Comparison of ENCODE assay signal across 9 cellular contexts in genomic region chr22:38490915-38491314, GRCh38. TPM values are rescaled to one million over a fixed set of nuclear protein-coding genes. Genes with fewer than 3 reads are reported as not detected.
DNase-seq lines count a peak whose midpoint lies in the region; FAIRE-seq and TF ChIP-seq lines count a peak whose summit lies in the region.
"Had no signal": no experiment of that assay in that cellular context is flagged by ENCODE, and none has a peak within 500 bp of the region (broad histone marks: within the 10 kb centered on the region; RNA-seq: fewer than 3 reads in every experiment).

No MANE protein-coding gene starts in this region.

- intact Hi-C loops in activated CD4-positive, alpha-beta memory T cell treated with anti-CD3 and anti-CD28 coated beads for 36 hours (cut with micrococcal nuclease) = loop anchor here (2.0 kb wide), 1 partner anchor 16 kb away; the partner anchor contains the start of gene DDX17
- intact Hi-C loops in sigmoid colon (cut with DNase I) = no loop called here

- H3K9ac ChIP-seq in GM23248 = no peak overlapping the region

- H3K27me3 ChIP-seq in GM23248 (replicated peaks; ENCODE audit: insufficient read depth) (no peaks in the 10 kb centered on the region), cardiac muscle cell (no peaks in the 10 kb centered on the region), sigmoid colon (no peaks in the 10 kb centered on the region)

- peak overlapping the region; percentile 35 for H3K27ac ChIP-seq in GM23248
- H3K27ac ChIP-seq in cardiac muscle cell = peak overlapping the region; percentile 59
- H3K27ac ChIP-seq in sigmoid colon = peak overlapping the region; percentile 59 to 78 (median 69)

- no peak for TF ChIP-seq CTCF in cardiac muscle cell (IDR thresholded peaks at IDR 0.05; ENCODE audit: low read depth, low read length)
- no peak for TF ChIP-seq CTCF in sigmoid colon (IDR thresholded peaks at IDR 0.05)

- peaks cover 95% of the 10 kb centered on the region for H3F3A ChIP-seq in GM23248 (ENCODE audit: insufficient read depth)

- H3K27ac Mint-ChIP-seq in activated CD4-positive, alpha-beta memory T cell treated with anti-CD3 and anti-CD28 coated beads for 36 hours = peak overlapping the region; percentile 79

- H3K9me3 ChIP-seq in GM23248 (ENCODE audit: low read depth) (no peaks in the 10 kb centered on the region), cardiac muscle cell (ENCODE audit: low read depth) (no peaks in the 10 kb centered on the region), sigmoid colon (no peaks in the 10 kb centered on the region)

- H3K36me3 Mint-ChIP-seq in activated CD4-positive, alpha-beta memory T cell treated with anti-CD3 and anti-CD28 coated beads for 36 hours = peaks cover 76% of the 10 kb centered on the region

- no peak for FAIRE-seq in urothelium cell line (lab: Jason Lieb, UNC)

- H3K4me1 Mint-ChIP-seq in activated CD4-positive, alpha-beta memory T cell treated with anti-CD3 and anti-CD28 coated beads for 36 hours (ENCODE audit: low read depth) = peaks cover 54% of the 10 kb centered on the region

- in situ Hi-C loops in GM23248 (cut with MboI) = no loop called here

- peak; percentile 64 for DNase-seq in GM23248
- DNase-seq in activated CD4-positive, alpha-beta memory T cell treated with anti-CD3 and anti-CD28 coated beads for 36 hours = no peak
- peak in 1 of 2 donors; percentile 70 for DNase-seq in cardiac muscle cell (ENCODE audit: low read depth in 1 of 2, low spot score in 1 of 2)
- DNase-seq in sigmoid colon = peak; percentile 88
- DNase-seq in effector CD8-positive, alpha-beta T cell (lab: John Stamatoyannopoulos, UW) = no peak
- no peak for DNase-seq in GDM1 (lab: John Stamatoyannopoulos, UW)
- no peak for DNase-seq in SK-N-DZ (ENCODE audit: low spot score)
- no peak for DNase-seq in urothelium cell line (ENCODE audit: low spot score)
- DNase-seq: activated CD4-positive, alpha-beta T cell treated with anti-CD3 and anti-CD28 coated beads for 4 hours had no signal

- TF ChIP-seq POLR2A in sigmoid colon (IDR thresholded peaks at IDR 0.05) = no peak

- H3K36me3 ChIP-seq in GM23248 (ENCODE audit: low read depth) = peaks cover 96% of the 10 kb centered on the region
- peaks cover 94% of the 10 kb centered on the region for H3K36me3 ChIP-seq in cardiac muscle cell
- peaks cover 59 to 100% (median 92%) of the 10 kb centered on the region in 4 donors for H3K36me3 ChIP-seq in sigmoid colon

- H3K27me3 Mint-ChIP-seq in activated CD4-positive, alpha-beta memory T cell treated with anti-CD3 and anti-CD28 coated beads for 36 hours = no peaks in the 10 kb centered on the region

- no peak for TF ChIP-seq EP300 in sigmoid colon (IDR thresholded peaks at IDR 0.05)

- H2AFZ ChIP-seq in GM23248 = no peak overlapping the region

- H3K4me3 ChIP-seq in GM23248 (no peak overlapping the region), cardiac muscle cell (no peak overlapping the region), sigmoid colon (no peak overlapping the region)

- H3K4me1 ChIP-seq in GM23248 (ENCODE audit: insufficient read depth) (peaks cover 39% of the 10 kb centered on the region), cardiac muscle cell (ENCODE audit: low read depth) (no peaks in the 10 kb centered on the region), sigmoid colon (peaks cover 0 to 23% (median 19%) of the 10 kb centered on the region in 4 donors)

- CTCF ChIA-PET in activated CD4-positive, alpha-beta memory T cell treated with anti-CD3 and anti-CD28 coated beads for 36 hours (lab: Charles Lee) = interaction anchor here (1.3 kb wide), 1 partner anchor 11 kb away, joined by 4 read pairs; no protein-coding TSS in a partner anchor

- 73 to 75% methylated on average over 1 of the region's 1 CpG for WGBS in GM23248 (ENCODE audit: low coverage in 1 of 2, low lambda C conversion rate in 2 of 2, missing lambda C conversion rate in 2 of 2), 2 experiments
- WGBS in sigmoid colon, 2 donors = 24 to 49% methylated on average over 1 of the region's 1 CpG

- H3K79me2 ChIP-seq in GM23248 (ENCODE audit: insufficient read depth) = peaks cover 100% of the 10 kb centered on the region

- no peak overlapping the region for H3K4me3 Mint-ChIP-seq in activated CD4-positive, alpha-beta memory T cell treated with anti-CD3 and anti-CD28 coated beads for 36 hours

- H4K20me1 ChIP-seq in GM23248 (ENCODE audit: insufficient read depth) = peaks cover 5% of the 10 kb centered on the region; the same call in 1 of the 2 replicates

- H3K9me2 ChIP-seq in GM23248 (ENCODE audit: insufficient read depth) = no peaks in the 10 kb centered on the region

- H3K4me2 ChIP-seq in GM23248 (ENCODE audit: unreplicated experiment) = no peak overlapping the region

- POLR2A ChIA-PET in activated CD4-positive, alpha-beta memory T cell treated with anti-CD3 and anti-CD28 coated beads for 36 hours (lab: Charles Lee) = interaction anchor here (1.1 to 2.2 kb wide), 3 partner anchors 9 to 33 kb away, joined by 5 to 9 read pairs (median 6); no protein-coding TSS in a partner anchor

- H3K9me3 Mint-ChIP-seq in activated CD4-positive, alpha-beta memory T cell treated with anti-CD3 and anti-CD28 coated beads for 36 hours = no peaks in the 10 kb centered on the region

RNA-seq across cellular contexts. Expression of gene DDX17, which starts 15.2 kb away (rescaled TPM):
- 312 and 370 TPM in 2 replicates for total RNA-seq in GM23248 (2014; rRNA removed; shearing (Covaris generic))
- polyA plus RNA-seq in GM23248 (2016; fragmentation: Nextera tagmentation; extraction: Ambion mirVana) = 28.5 and 30.1 TPM in 2 replicates
- total RNA-seq in activated CD4-positive, alpha-beta memory T cell treated with anti-CD3 and anti-CD28 coated beads for 36 hours = 100 to 1,000 TPM; 353 to 358 TPM
- 682 and 855 TPM in 2 replicates for total RNA-seq in cardiac muscle cell
- 53.7 and 60.4 TPM in 2 replicates for polyA plus RNA-seq in cardiac muscle cell
- total RNA-seq in sigmoid colon = 100 to 1,000 TPM; 504 to 630 (median 591) TPM
- 100 to 1,000 TPM in 1 of 3 donors, 10 to 100 TPM in 2; 54.7 to 175 (median 62.0) TPM for polyA plus RNA-seq in sigmoid colon
- 407 and 486 TPM in 2 replicates for polyA plus RNA-seq in SK-N-DZ (2014; cell fraction: cytosol; rRNA removed)
- 996 and 1,586 TPM in 2 replicates for polyA plus RNA-seq in SK-N-DZ (2014; cell fraction: nucleus; rRNA removed)

RNA-seq across cellular contexts. Expression of gene KDELR3, which starts 23.0 kb away (rescaled TPM):
- 191 and 197 TPM in 2 replicates for total RNA-seq in GM23248 (2014; rRNA removed; shearing (Covaris generic))
- polyA plus RNA-seq in GM23248 (2016; fragmentation: Nextera tagmentation; extraction: Ambion mirVana) (326 and 335 TPM in 2 replicates), cardiac muscle cell (21.8 and 26.5 TPM in 2 replicates), sigmoid colon (10 to 100 TPM in 2 of 3 donors, 1 to 10 TPM in 1; 7.4 to 14.3 (median 10.2) TPM)
- total RNA-seq in activated CD4-positive, alpha-beta memory T cell treated with anti-CD3 and anti-CD28 coated beads for 36 hours = under 1 TPM; 0.94 to 0.97 TPM
- total RNA-seq in cardiac muscle cell (13.1 and 19.7 TPM in 2 replicates), sigmoid colon (1 to 10 TPM; 2.5 to 5.5 (median 2.9) TPM)
- 0.34 and 2.2 TPM in 2 replicates for polyA plus RNA-seq in SK-N-DZ (2014; cell fraction: cytosol; rRNA removed)
- not detected in 2 replicates for polyA plus RNA-seq in SK-N-DZ (2014; cell fraction: nucleus; rRNA removed)

RNA-seq across cellular contexts. Expression of gene KCNJ4, which starts 35.9 kb away (rescaled TPM):
- not detected in 2 replicates for total RNA-seq in GM23248 (2014; rRNA removed; shearing (Covaris generic))
- polyA plus RNA-seq in GM23248 (2016; fragmentation: Nextera tagmentation; extraction: Ambion mirVana) (not detected in 2 replicates), cardiac muscle cell (3.2 and 4.9 TPM in 2 replicates), sigmoid colon (under 1 TPM in 1 of 3 donors, not detected in 2; 0.03 TPM)
- not detected for total RNA-seq in activated CD4-positive, alpha-beta memory T cell treated with anti-CD3 and anti-CD28 coated beads for 36 hours
- total RNA-seq in cardiac muscle cell (19.3 and 27.5 TPM in 2 replicates), sigmoid colon (not detected)
- 0.27 and 0.30 TPM in 2 replicates for polyA plus RNA-seq in SK-N-DZ (2014; cell fraction: cytosol; rRNA removed)
- not detected in 2 replicates for polyA plus RNA-seq in SK-N-DZ (2014; cell fraction: nucleus; rRNA removed)

Comparison
In these comparisons a context has a peak if more than half of its experiments do, and no peak if none do; other contexts are left out.
1. DNase-seq: peak in GM23248 (single experiment) and sigmoid colon (single experiment); none in activated CD4-positive, alpha-beta memory T cell treated with anti-CD3 and anti-CD28 coated beads for 36 hours (single experiment), effector CD8-positive, alpha-beta T cell (single experiment), GDM1 (single experiment), SK-N-DZ (single experiment) and urothelium cell line (single experiment).
2. RNA of gene KCNJ4, which starts 35.9 kb away (total RNA-seq): 19.3 to 27.5 TPM in cardiac muscle cell; not detected in GM23248, not detected in activated CD4-positive, alpha-beta memory T cell treated with anti-CD3 and anti-CD28 coated beads for 36 hours and not detected in sigmoid colon; every median in the first group is over 10 times any median in the second.
3. Peak in every context shown above with its lines, with median percentiles within 50 percentile points of each other: H3K27ac ChIP-seq.